Comparison of ENCODE assay signal across 10 cellular contexts in the genomic region with DNA sequence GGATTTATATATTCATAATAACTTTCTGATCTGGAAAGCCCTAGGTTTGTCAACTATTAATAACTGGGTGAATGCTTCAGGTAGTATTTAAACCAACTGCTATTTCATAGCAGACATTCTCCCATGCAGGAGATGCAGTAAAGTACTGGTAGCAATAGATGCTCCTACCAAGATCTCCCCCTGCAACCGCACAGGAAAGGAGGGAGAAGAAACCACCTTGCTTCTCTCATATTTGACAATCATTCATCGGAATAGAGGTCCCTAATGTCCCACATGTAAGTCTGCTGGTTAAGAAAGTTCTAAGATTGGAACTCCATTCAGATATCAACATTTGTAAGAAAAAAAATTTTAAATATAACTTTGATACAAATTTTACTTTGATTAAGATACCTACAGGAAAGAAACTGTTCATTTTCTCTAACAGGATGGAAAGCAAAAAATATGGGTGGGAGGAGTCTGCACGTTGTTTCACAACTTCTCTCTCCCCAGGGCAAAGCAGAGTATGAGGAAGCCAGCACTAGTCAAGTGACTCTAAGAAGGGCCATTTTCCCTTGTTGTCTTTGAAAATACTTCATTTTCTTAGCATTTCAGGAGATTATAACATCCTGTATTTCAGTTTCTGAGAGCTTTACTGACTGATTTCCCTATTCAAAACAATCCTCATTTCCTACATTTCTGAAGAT. TPM values are rescaled to one million over a fixed set of nuclear protein-coding genes. Genes with fewer than 3 reads are reported as not detected.
DNase-seq lines count a peak whose midpoint lies in the region; ATAC-seq lines count a peak whose summit lies in the region.
"Had no signal": no experiment of that assay in that cellular context is flagged by ENCODE, and none has a peak within 500 bp of the region (broad histone marks: within the 10 kb centered on the region; RNA-seq: fewer than 3 reads in every experiment).

Gene PYHIN1, plus strand, starts transcription at position 498 of the 683 bp plus-strand sequence. CDS start 5,359 bp downstream, outside the sequence.

- no peak within 1 kb of the TSS for H2AFZ ChIP-seq in neuronal stem cell (ENCODE audit: low read length)

- no peak within 1 kb of the TSS for H2BK15ac ChIP-seq in neuronal stem cell (ENCODE audit: low read length)

- no peak within 1 kb of the TSS for H2AK5ac ChIP-seq in neuronal stem cell (ENCODE audit: low read depth, low read length)

- no peak within 1 kb of the TSS for H3K4me3 ChIP-seq in neuronal stem cell (ENCODE audit: low read length in 2 of 2)
- H3K4me3 ChIP-seq: lung, SK-N-MC had no signal

- peaks cover 0 to 1% of the 10 kb centered on the region in 2 donors for H3K9me3 ChIP-seq in neuronal stem cell (replicated peaks in 1 of 2; ENCODE audit: control insufficient read depth in 2 of 2, insufficient read depth in 1 of 2, low read depth in 1 of 2, low read length in 2 of 2)

- peak; percentile 32 for DNase-seq in stimulated activated CD4-positive, alpha-beta T cell treated with anti-CD3 and anti-CD28 coated beads, Interleukin-4, amount 100 ng/mL, for 24 hours
- DNase-seq in stimulated activated CD4-positive, alpha-beta T cell treated with anti-CD3 and anti-CD28 coated beads, Interleukin-4, amount 100 ng/mL, for 1 hour = no peak
- DNase-seq in foreskin melanocyte (peak; percentile 35), neuronal stem cell (ENCODE audit: low spot score) (no peak), T1000 (lab: John Stamatoyannopoulos, UW) (no peak), SKM-1 treated with dmso at 0.1 percent for 144 hours (lab: John Stamatoyannopoulos, UW; ENCODE audit: unreplicated experiment) (no peak)

- no CpG with 5 or more reads among the region's 3 CpGs for WGBS in neuronal stem cell (ENCODE audit: extremely low coverage in 2 of 2, insufficient read length in 2 of 2, insufficient replicate concordance in 1 of 2), 2 donors

- no peak within 1 kb of the TSS for H3K23ac ChIP-seq in neuronal stem cell (ENCODE audit: low read depth, low read length, poor library complexity)

- no peaks in the 10 kb centered on the region for H3K4me1 ChIP-seq in neuronal stem cell (ENCODE audit: control insufficient read depth in 2 of 2, insufficient read depth in 1 of 2, low read depth in 1 of 2, low read length in 2 of 2)

- no peak within 1 kb of the TSS for H2BK5ac ChIP-seq in neuronal stem cell (ENCODE audit: low read length)

- no peak within 1 kb of the TSS for H2BK12ac ChIP-seq in neuronal stem cell (ENCODE audit: low read length)

- no peak within 1 kb of the TSS for H4K8ac ChIP-seq in neuronal stem cell (ENCODE audit: low read depth, low read length)

- H3K27ac ChIP-seq in neuronal stem cell (replicated peaks; ENCODE audit: low read length) = no peak within 1 kb of the TSS
- H3K27ac ChIP-seq: SK-N-MC had no signal

- no peaks in the 10 kb centered on the region for H3K36me3 ChIP-seq in neuronal stem cell (replicated peaks in 1 of 2; ENCODE audit: control insufficient read depth in 2 of 2, insufficient read depth in 2 of 2, low read length in 2 of 2)

- H3K14ac ChIP-seq in neuronal stem cell (ENCODE audit: low read length) = no peak within 1 kb of the TSS

- no peak within 1 kb of the TSS for H3K9ac ChIP-seq in neuronal stem cell (ENCODE audit: low read depth, low read length, poor library complexity)

- no peaks in the 10 kb centered on the region for H3K79me1 ChIP-seq in neuronal stem cell (ENCODE audit: low read depth, low read length)

- H4K91ac ChIP-seq in neuronal stem cell (ENCODE audit: low read depth, low read length, poor library complexity) = no peak within 1 kb of the TSS

- ATAC-seq in GM19452 (IDR thresholded peaks at IDR 0.05; ENCODE audit: unreplicated experiment) = no peak

- no peaks in the 10 kb centered on the region for H3K27me3 ChIP-seq in neuronal stem cell (ENCODE audit: control insufficient read depth in 3 of 3, insufficient read depth in 3 of 3, low read depth in 1 of 3, low read length in 3 of 3)

- H3K4ac ChIP-seq in neuronal stem cell (ENCODE audit: low read length) = no peak within 1 kb of the TSS

- no peak within 1 kb of the TSS for H3K4me2 ChIP-seq in neuronal stem cell (ENCODE audit: insufficient read depth, low read length, poor library complexity, severe bottlenecking)

- H3K18ac ChIP-seq in neuronal stem cell (ENCODE audit: low read length) = no peak within 1 kb of the TSS

- intact Hi-C loops in T-helper 2 cell treated with Interferon-gamma antibody and Interleukin-4, amounts not matched to agents 100 ng/mL and 5 ng/mL, for 36 hours (cut with micrococcal nuclease) = loop anchor here (1.0 to 10.0 kb wide), 3 partner anchors 68 to 144 kb away; partner anchors contain the start of genes AIM2 and IFI16

- no peak within 1 kb of the TSS for H2BK120ac ChIP-seq in neuronal stem cell (ENCODE audit: low read depth, low read length)

RNA-seq across cellular contexts. Expression of gene PYHIN1, which starts in this region (rescaled TPM):
- total RNA-seq in T-helper 2 cell treated with Interferon-gamma antibody and Interleukin-4, amounts not matched to agents 100 ng/mL and 5 ng/mL, for 36 hours = 31.2 and 32.8 TPM in 2 replicates
- not detected for polyA plus RNA-seq in neuronal stem cell (2013, experiment 1 of 2)
- polyA plus RNA-seq in neuronal stem cell (2013, experiment 2 of 2) = not detected

Comparison
In these comparisons a context has a peak if more than half of its experiments do, and no peak if none do; other contexts are left out.
1. DNase-seq: peak in stimulated activated CD4-positive, alpha-beta T cell treated with anti-CD3 and anti-CD28 coated beads, Interleukin-4, amount 100 ng/mL, for 24 hours (single experiment) and foreskin melanocyte (single experiment); none in stimulated activated CD4-positive, alpha-beta T cell treated with anti-CD3 and anti-CD28 coated beads, Interleukin-4, amount 100 ng/mL, for 1 hour (single experiment), neuronal stem cell (single experiment), T1000 (single experiment) and SKM-1 treated with dmso at 0.1 percent for 144 hours (single experiment).